ENCODE assay signal across 2 cellular contexts in genomic region chr7:22561895-22562593, GRCh38.
TF ChIP-seq lines count a peak whose summit lies in the region.

No MANE protein-coding gene starts in this region.

TF ChIP-seq in HEK293, 187 proteins besides CTCF, POLR2A, EP300 and RAD21 (continued from another document):
- TF ChIP-seq ZNF513 (tag by site-specific recombination; IDR thresholded peaks at IDR 0.05) (peak; percentile 80), EGR2 (tag by site-specific recombination; IDR thresholded peaks at IDR 0.05; ENCODE audit: low read depth) (peak; percentile 42)
TF ChIP-seq in HEK293: peak in this region for 2.

TF ChIP-seq in HepG2, 621 proteins besides CTCF, POLR2A, EP300 and RAD21 (continued from another document):
- TF ChIP-seq ZNF710 (CRISPR knock-in tag; IDR thresholded peaks at IDR 0.05; ENCODE audit: borderline replicate concordance) = no peak
- TF ChIP-seq ZNF468 (CRISPR knock-in tag; IDR thresholded peaks at IDR 0.05) = no peak
- no peak for TF ChIP-seq PPARG (CRISPR knock-in tag; conservative IDR thresholded peaks at IDR 0.05)
